22 cellular contexts compared by ENCODE assay signal in the genomic region with DNA sequence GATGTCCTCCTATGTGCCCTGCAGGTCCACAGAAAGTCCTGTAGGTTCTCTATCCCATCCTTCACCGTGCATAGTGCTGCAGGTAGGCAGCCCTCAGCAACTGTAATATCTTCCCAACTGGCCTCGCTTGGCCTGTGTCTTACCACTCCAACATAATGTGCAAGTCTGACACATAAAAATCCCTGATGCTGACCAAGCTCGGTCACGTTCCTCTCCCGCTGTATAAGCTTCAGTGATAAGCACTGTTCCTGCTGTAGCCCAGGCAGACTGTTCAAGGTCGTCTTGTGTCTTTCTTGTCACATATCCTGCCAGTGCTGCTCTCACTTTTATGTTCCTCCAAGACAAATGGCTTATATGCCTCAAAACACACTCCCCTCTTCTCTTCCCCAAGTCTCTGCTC. TPM values are rescaled to one million over a fixed set of nuclear protein-coding genes. Genes with fewer than 3 reads are reported as not detected.
DNase-seq lines count a peak whose midpoint lies in the region; FAIRE-seq and TF ChIP-seq lines count a peak whose summit lies in the region.
"Had no signal": no experiment of that assay in that cellular context is flagged by ENCODE, and none has a peak within 500 bp of the region (broad histone marks: within the 10 kb centered on the region; RNA-seq: fewer than 3 reads in every experiment).

No MANE protein-coding gene starts in this region.

- no peaks in the 10 kb centered on the region for H4K20me1 ChIP-seq in endothelial cell of umbilical vein (replicated peaks; ENCODE audit: control insufficient read depth, extremely low read depth, insufficient read depth, low read length)
- H4K20me1 ChIP-seq: BLaER1 treated with 17β-estradiol and CSF1 and Interleukin-3, amounts not matched to agents 10 nM and 100 nM had no signal

- H3K79me2 ChIP-seq in endothelial cell of umbilical vein (ENCODE audit: control insufficient read depth, insufficient read depth, low read length) (no peaks in the 10 kb centered on the region), parathyroid adenoma (no peaks in the 10 kb centered on the region)

- TF ChIP-seq CTCF in endothelial cell of umbilical vein (IDR thresholded peaks at IDR 0.05; ENCODE audit: extremely low read depth in 1 of 2, insufficient read depth in 1 of 2, low read depth in 1 of 2, low read length in 2 of 2) (no peak), right atrium auricular region (IDR thresholded peaks at IDR 0.05) (no peak), parathyroid adenoma (IDR thresholded peaks at IDR 0.05) (no peak)

- peak overlapping the region; percentile 1 for H3K27ac Mint-ChIP-seq in activated T-helper 2 cell treated with anti-CD3 and anti-CD28 coated beads, Interferon-gamma antibody, Interleukin-2, Interleukin-4, amounts not matched to agents 10 μg/mL and 5 μg/mL and 100 μg/mL, durations not matched to agents 14 hours and 24 hours and 36 hours
- no peak overlapping the region for H3K27ac Mint-ChIP-seq in CD4-positive, alpha-beta memory T cell
- H3K27ac Mint-ChIP-seq: CD8-positive, alpha-beta memory T cell; GM23338; IgD-negative memory B cell had no signal

- H3K4me1 ChIP-seq in endothelial cell of umbilical vein (ENCODE audit: control insufficient read depth, extremely low read depth, insufficient read depth, low read length) (peaks cover 7% of the 10 kb centered on the region), right atrium auricular region (peaks cover 0 to 49% of the 10 kb centered on the region in 2 donors), parathyroid adenoma (peaks cover 27% of the 10 kb centered on the region)
- H3K4me1 ChIP-seq in CD4-positive, alpha-beta memory T cell (ENCODE audit: insufficient read depth, low read length) = peaks cover 10% of the 10 kb centered on the region
- H3K4me1 ChIP-seq: Peyer's patch had no signal

- H3K4me3 Mint-ChIP-seq in activated T-helper 2 cell treated with anti-CD3 and anti-CD28 coated beads, Interferon-gamma antibody, Interleukin-2, Interleukin-4, amounts not matched to agents 10 μg/mL and 5 μg/mL and 100 μg/mL, durations not matched to agents 14 hours and 24 hours and 36 hours (ENCODE audit: low read depth) = no peak overlapping the region
- H3K4me3 Mint-ChIP-seq in CD4-positive, alpha-beta memory T cell = no peak overlapping the region
- H3K4me3 Mint-ChIP-seq: CD8-positive, alpha-beta memory T cell; GM23338; IgD-negative memory B cell had no signal

- H3K36me3 ChIP-seq in endothelial cell of umbilical vein (ENCODE audit: control insufficient read depth in 2 of 2, extremely low read depth in 1 of 2, insufficient read depth in 2 of 2, low read length in 2 of 2) = no peaks in the 10 kb centered on the region
- no peaks in the 10 kb centered on the region for H3K36me3 ChIP-seq in right atrium auricular region
- peaks cover 1% of the 10 kb centered on the region for H3K36me3 ChIP-seq in parathyroid adenoma (ENCODE audit: control insufficient read depth, insufficient read depth, low read length)
- H3K36me3 ChIP-seq in CD4-positive, alpha-beta memory T cell (ENCODE audit: insufficient read depth, low read length) = no peaks in the 10 kb centered on the region
- H3K36me3 ChIP-seq: BLaER1 treated with 17β-estradiol and CSF1 and Interleukin-3, amounts not matched to agents 10 nM and 100 nM; MG63; Peyer's patch had no signal

- H3K9me1 ChIP-seq in endothelial cell of umbilical vein (replicated peaks; ENCODE audit: control insufficient read depth, extremely low read depth, insufficient read depth, low read length) = no peaks in the 10 kb centered on the region

- no peak for DNase-seq in activated T-helper 2 cell treated with anti-CD3 and anti-CD28 coated beads, Interferon-gamma antibody, Interleukin-2, Interleukin-4, amounts not matched to agents 10 μg/mL and 5 μg/mL and 100 μg/mL, durations not matched to agents 14 hours and 24 hours and 36 hours (ENCODE audit: low spot score)
- DNase-seq in endothelial cell of umbilical vein (ENCODE audit: low read depth, low spot score) = peak; percentile 26
- no peak for DNase-seq in right atrium auricular region (ENCODE audit: low spot score)
- DNase-seq in CD4-positive, alpha-beta memory T cell = no peak
- DNase-seq in NCI-H1436 (lab: John Stamatoyannopoulos, UW) = no peak
- DNase-seq in foreskin melanocyte = no peak
- no peak for DNase-seq in NCI-H2081 treated with DMSO at 0.1 percent for 48 hours (lab: John Stamatoyannopoulos, UW)
- DNase-seq: CD8-positive, alpha-beta memory T cell; Kasumi-1; MG63; NCI-H1048; NCI-H2081; Peyer's patch had no signal

- no TSS peak for BruUV-seq in endothelial cell of umbilical vein (replicated peaks; lab: Mats Ljungman, UMichigan)

- no peak for TF ChIP-seq POLR2A in endothelial cell of umbilical vein (IDR thresholded peaks at IDR 0.05; ENCODE audit: low read depth, low read length)

- intact Hi-C loops in activated T-helper 2 cell treated with anti-CD3 and anti-CD28 coated beads, Interferon-gamma antibody, Interleukin-2, Interleukin-4, amounts not matched to agents 10 μg/mL and 5 μg/mL and 100 μg/mL, durations not matched to agents 14 hours and 24 hours and 36 hours (cut with micrococcal nuclease) = no loop called here
- intact Hi-C loops in endothelial cell of umbilical vein (cut with micrococcal nuclease) = no loop called here
- intact Hi-C loops in CD4-positive, alpha-beta memory T cell (cut with micrococcal nuclease) = no loop called here

- no peak for FAIRE-seq in endothelial cell of umbilical vein (lab: Jason Lieb, UNC)
- FAIRE-seq: A549, GM12892, GM18507, HTR-8/SVneo had no signal

- no peak overlapping the region for H3K27ac ChIP-seq in endothelial cell of umbilical vein (ENCODE audit: insufficient read depth, low read depth, low read length)
- H3K27ac ChIP-seq in right atrium auricular region = peak overlapping the region; percentile 55 to 78
- peak overlapping the region; percentile 92 for H3K27ac ChIP-seq in parathyroid adenoma
- H3K27ac ChIP-seq in CD4-positive, alpha-beta memory T cell (ENCODE audit: low read depth, low read length) = no peak overlapping the region
- H3K27ac ChIP-seq: BLaER1 treated with 17β-estradiol and CSF1 and Interleukin-3, amounts not matched to agents 10 nM and 100 nM; Peyer's patch had no signal

- H3K4me3 ChIP-seq in endothelial cell of umbilical vein (replicated peaks in 1 of 3; ENCODE audit: insufficient read depth in 1 of 3, low read depth in 1 of 3, low read length in 3 of 3) (no peak overlapping the region), right atrium auricular region (no peak overlapping the region), parathyroid adenoma (ENCODE audit: low read depth, low read length) (peak overlapping the region; percentile 9)
- no peak overlapping the region for H3K4me3 ChIP-seq in CD4-positive, alpha-beta memory T cell (ENCODE audit: low read length in 2 of 2)
- H3K4me3 ChIP-seq: A549; BLaER1 treated with 17β-estradiol and CSF1 and Interleukin-3, amounts not matched to agents 10 nM and 100 nM; GM23338; MG63; Peyer's patch had no signal

- CTCF ChIA-PET in endothelial cell of umbilical vein (lab: Charles Lee) = interaction anchor here (1.2 to 2.9 kb wide), 4 partner anchors 10 to 71 kb away, joined by 3 to 6 read pairs (median 5); no protein-coding TSS in a partner anchor
- CTCF ChIA-PET in CD4-positive, alpha-beta memory T cell (lab: Charles Lee; ENCODE audit: partially characterized antibody) = no interaction called here

- H3K9me3 ChIP-seq in endothelial cell of umbilical vein (replicated peaks; ENCODE audit: control insufficient read depth, insufficient read depth, low read length) (no peaks in the 10 kb centered on the region), right atrium auricular region (peaks cover 0 to 3% of the 10 kb centered on the region in 2 donors), parathyroid adenoma (ENCODE audit: control insufficient read depth, low read length) (no peaks in the 10 kb centered on the region)
- H3K9me3 ChIP-seq in CD4-positive, alpha-beta memory T cell (ENCODE audit: control insufficient read depth in 1 of 2, low read length in 2 of 2) = no peaks in the 10 kb centered on the region
- H3K9me3 ChIP-seq: MG63, Peyer's patch had no signal

- POLR2A ChIA-PET in endothelial cell of umbilical vein (lab: Charles Lee) = no interaction called here
- POLR2A ChIA-PET in CD4-positive, alpha-beta memory T cell (lab: Charles Lee; ENCODE audit: partially characterized antibody) = no interaction called here

- H3K4me1 Mint-ChIP-seq in activated T-helper 2 cell treated with anti-CD3 and anti-CD28 coated beads, Interferon-gamma antibody, Interleukin-2, Interleukin-4, amounts not matched to agents 10 μg/mL and 5 μg/mL and 100 μg/mL, durations not matched to agents 14 hours and 24 hours and 36 hours (ENCODE audit: low read depth) = peaks cover 37% of the 10 kb centered on the region
- peaks cover 4 to 17% (median 6%) of the 10 kb centered on the region in 4 donors for H3K4me1 Mint-ChIP-seq in CD4-positive, alpha-beta memory T cell

- H3K4me2 ChIP-seq in endothelial cell of umbilical vein (ENCODE audit: insufficient read depth, low read length) (no peak overlapping the region), parathyroid adenoma (ENCODE audit: low read length) (peak overlapping the region; percentile 42)
- H3K4me2 ChIP-seq: A549; BLaER1 treated with 17β-estradiol and CSF1 and Interleukin-3, amounts not matched to agents 10 nM and 100 nM; GM23338 had no signal

- H3K9me3 Mint-ChIP-seq in activated T-helper 2 cell treated with anti-CD3 and anti-CD28 coated beads, Interferon-gamma antibody, Interleukin-2, Interleukin-4, amounts not matched to agents 10 μg/mL and 5 μg/mL and 100 μg/mL, durations not matched to agents 14 hours and 24 hours and 36 hours = no peaks in the 10 kb centered on the region
- peaks cover 0 to 7% (median 3%) of the 10 kb centered on the region in 8 donors for H3K9me3 Mint-ChIP-seq in CD4-positive, alpha-beta memory T cell

- dilution Hi-C loops in endothelial cell of umbilical vein (cut with MboI; ENCODE audit: extremely low pct_ligation_motif_present, low sequenced_read_pairs) = no loop called here

- H3K27me3 Mint-ChIP-seq in activated T-helper 2 cell treated with anti-CD3 and anti-CD28 coated beads, Interferon-gamma antibody, Interleukin-2, Interleukin-4, amounts not matched to agents 10 μg/mL and 5 μg/mL and 100 μg/mL, durations not matched to agents 14 hours and 24 hours and 36 hours (ENCODE audit: low read depth) = no peaks in the 10 kb centered on the region
- H3K27me3 Mint-ChIP-seq in CD4-positive, alpha-beta memory T cell = no peaks in the 10 kb centered on the region
- H3K27me3 Mint-ChIP-seq: CD8-positive, alpha-beta memory T cell had no signal

- peaks cover 6% of the 10 kb centered on the region for H3K36me3 Mint-ChIP-seq in activated T-helper 2 cell treated with anti-CD3 and anti-CD28 coated beads, Interferon-gamma antibody, Interleukin-2, Interleukin-4, amounts not matched to agents 10 μg/mL and 5 μg/mL and 100 μg/mL, durations not matched to agents 14 hours and 24 hours and 36 hours (ENCODE audit: low read depth)
- peaks cover 0 to 4% of the 10 kb centered on the region in 2 donors for H3K36me3 Mint-ChIP-seq in CD4-positive, alpha-beta memory T cell
- H3K36me3 Mint-ChIP-seq: IgD-negative memory B cell had no signal

- H2AFZ ChIP-seq in endothelial cell of umbilical vein (ENCODE audit: low read depth, low read length) (no peak overlapping the region), parathyroid adenoma (peak overlapping the region; percentile 62)
- H2AFZ ChIP-seq: GM23338 had no signal

- H3K27me3 ChIP-seq in endothelial cell of umbilical vein (ENCODE audit: control insufficient read depth in 2 of 2, insufficient read depth in 2 of 2, low read length in 2 of 2) (no peaks in the 10 kb centered on the region), right atrium auricular region (no peaks in the 10 kb centered on the region), parathyroid adenoma (ENCODE audit: control insufficient read depth, insufficient read depth, low read length) (no peaks in the 10 kb centered on the region)
- no peaks in the 10 kb centered on the region for H3K27me3 ChIP-seq in CD4-positive, alpha-beta memory T cell (ENCODE audit: insufficient read depth, low read length)
- H3K27me3 ChIP-seq: BLaER1 treated with 17β-estradiol and CSF1 and Interleukin-3, amounts not matched to agents 10 nM and 100 nM; MG63; Peyer's patch had no signal

- H3K9ac ChIP-seq in endothelial cell of umbilical vein (replicated peaks; ENCODE audit: extremely low read depth, insufficient read depth, low read length) (no peak overlapping the region), parathyroid adenoma (no peak overlapping the region)
- H3K9ac ChIP-seq: BLaER1 treated with 17β-estradiol and CSF1 and Interleukin-3, amounts not matched to agents 10 nM and 100 nM had no signal

RNA-seq across cellular contexts. Expression of gene KCNE1, which starts 19.4 kb away (rescaled TPM):
- 0.37 and 0.46 TPM in 2 replicates for total RNA-seq in activated T-helper 2 cell treated with anti-CD3 and anti-CD28 coated beads, Interferon-gamma antibody, Interleukin-2, Interleukin-4, amounts not matched to agents 10 μg/mL and 5 μg/mL and 100 μg/mL, durations not matched to agents 14 hours and 24 hours and 36 hours
- total RNA-seq in endothelial cell of umbilical vein (0.38 and 0.53 TPM in 2 replicates), right atrium auricular region (1 to 10 TPM in 1 of 2 donors, under 1 TPM in 1; 0.78 to 3.8 TPM)
- polyA plus RNA-seq in endothelial cell of umbilical vein = 0.08 and 0.10 TPM in 2 replicates
- 0.06 TPM in 1 of 2 replicates, not detected in the other for polyA plus RNA-seq in endothelial cell of umbilical vein (2011; cell fraction: cytosol; rRNA removed)
- polyA plus RNA-seq in endothelial cell of umbilical vein (2011; cell fraction: nucleus; rRNA removed) = 0.40 and 0.62 TPM in 2 replicates
- polyA plus RNA-seq in endothelial cell of umbilical vein (2012) = 0.12 and 0.25 TPM in 2 replicates
- 0.36 and 0.49 TPM in 2 replicates for polyA minus RNA-seq in endothelial cell of umbilical vein
- not detected for polyA minus RNA-seq in endothelial cell of umbilical vein (2011; cell fraction: cytosol; rRNA and poly(A)+ RNA removed)
- 0.87 and 2.0 TPM in 2 replicates for polyA minus RNA-seq in endothelial cell of umbilical vein (2011; cell fraction: nucleus; rRNA and poly(A)+ RNA removed)
- under 1 TPM; 0.17 to 0.22 TPM for total RNA-seq in CD4-positive, alpha-beta memory T cell
- polyA plus RNA-seq in CD4-positive, alpha-beta memory T cell = under 1 TPM in 1 of 2 donors, not detected in 1; 0.14 TPM
- total RNA-seq: NCI-H460 had no signal
- polyA plus RNA-seq: CD8-positive, alpha-beta memory T cell; GM23338; IgD-negative memory B cell had no signal

Comparison
In these comparisons a context has a peak if more than half of its experiments do, and no peak if none do; other contexts are left out.
1. H3K27ac ChIP-seq: peak in right atrium auricular region (2 of 2) and parathyroid adenoma (single experiment); none in endothelial cell of umbilical vein (single experiment) and CD4-positive, alpha-beta memory T cell (single experiment).